23 cellular contexts compared by ENCODE assay signal in genomic region chr3:16190704-16191103, GRCh38. TPM values are rescaled to one million over a fixed set of nuclear protein-coding genes. Genes with fewer than 3 reads are reported as not detected.
A peak's percentile ranks its signal among the peaks of the same experiment; 100 is the strongest.
DNase-seq lines count a peak whose midpoint lies in the region; ATAC-seq and TF ChIP-seq lines count a peak whose summit lies in the region.
"Had no signal": no experiment of that assay in that cellular context is flagged by ENCODE, and none has a peak within 500 bp of the region (broad histone marks: within the 10 kb centered on the region; RNA-seq: fewer than 3 reads in every experiment).

No MANE protein-coding gene starts in this region.

- no peaks in the 10 kb centered on the region for H3K27me3 ChIP-seq in left ventricle myocardium inferior (ENCODE audit: low read depth)
- no peaks in the 10 kb centered on the region for H3K27me3 ChIP-seq in left lung
- H3K27me3 ChIP-seq: BLaER1 had no signal

- no peak overlapping the region for H3K27ac ChIP-seq in left ventricle myocardium inferior (replicated peaks)
- no peak overlapping the region for H3K27ac ChIP-seq in left lung
- H3K27ac ChIP-seq: 22Rv1, BLaER1, C4-2B, GM23248 had no signal

- H3K9me3 ChIP-seq in left ventricle myocardium inferior (replicated peaks) (no peaks in the 10 kb centered on the region), left lung (no peaks in the 10 kb centered on the region)
- H3K9me3 ChIP-seq: BLaER1, Caco-2 had no signal

- intact Hi-C loops in Right ventricle myocardium inferior (cut with DNase I) (no loop called here), left ventricle myocardium inferior (cut with micrococcal nuclease) (no loop called here), left ventricle myocardium superior (cut with micrococcal nuclease) (no loop called here), left cardiac atrium (cut with DNase I) (no loop called here), left lung (cut with DNase I) (no loop called here)

- no peaks in the 10 kb centered on the region for H3K36me3 Mint-ChIP-seq in nephron (ENCODE audit: low read depth)
- H3K36me3 Mint-ChIP-seq: CD4-positive, CD25-positive, alpha-beta regulatory T cell; CD8-positive, alpha-beta T cell had no signal

- H3K4me3 ChIP-seq in left ventricle myocardium inferior: no peak overlapping the region
- no peak overlapping the region for H3K4me3 ChIP-seq in left lung
- H3K4me3 ChIP-seq: BLaER1, GM12878, GM23248 had no signal

- peak overlapping the region; percentile 49 to 70 (median 64) for H3K27ac Mint-ChIP-seq in nephron
- H3K27ac Mint-ChIP-seq: B cell; CD4-positive, CD25-positive, alpha-beta regulatory T cell; CD8-positive, alpha-beta T cell; H9 had no signal

- ATAC-seq in Right ventricle myocardium inferior (peak; percentile 56), left ventricle myocardium superior (peak; percentile 32), left cardiac atrium (no peak), left lung (no peak)
- ATAC-seq: CD8-positive, alpha-beta T cell; GM12878; HCT116 had no signal

- H3K4me3 Mint-ChIP-seq in nephron: no peak overlapping the region
- H3K4me3 Mint-ChIP-seq: B cell; CD4-positive, CD25-positive, alpha-beta regulatory T cell; CD8-positive, alpha-beta T cell; H9 had no signal

- no peaks in the 10 kb centered on the region for H3K9me3 Mint-ChIP-seq in nephron
- H3K9me3 Mint-ChIP-seq: CD8-positive, alpha-beta T cell; H9 had no signal

- H3K27me3 Mint-ChIP-seq in nephron (ENCODE audit: low read depth): no peaks in the 10 kb centered on the region
- H3K27me3 Mint-ChIP-seq: B cell had no signal

- TF ChIP-seq CTCF in left ventricle myocardium inferior (IDR thresholded peaks at IDR 0.05; ENCODE audit: borderline replicate concordance) (no peak), nephron (IDR thresholded peaks at IDR 0.05; ENCODE audit: unreplicated experiment in 3 of 3) (no peak), left lung (IDR thresholded peaks at IDR 0.05) (no peak)

- peaks cover under 1% of the 10 kb centered on the region for H3K36me3 ChIP-seq in left ventricle myocardium inferior
- no peaks in the 10 kb centered on the region for H3K36me3 ChIP-seq in left lung
- H3K36me3 ChIP-seq: BLaER1 had no signal

- DNase-seq in Right ventricle myocardium inferior (ENCODE audit: missing footprints) (no peak), left ventricle myocardium inferior (no peak), left ventricle myocardium superior (no peak), left cardiac atrium (no peak), mucosa of gallbladder (ENCODE audit: low spot score) (no peak), left lung (no peak)
- DNase-seq in activated CD4-positive, alpha-beta T cell treated with anti-CD3 and anti-CD28 coated beads for 48 hours: no peak
- DNase-seq: Caco-2; CD4-positive, CD25-positive, alpha-beta regulatory T cell; CD8-positive, alpha-beta T cell; DMS153; EL; GDM1; GM23248; H9 had no signal

- peaks cover 16% of the 10 kb centered on the region for H3K4me1 Mint-ChIP-seq in nephron
- H3K4me1 Mint-ChIP-seq: B cell; CD4-positive, CD25-positive, alpha-beta regulatory T cell had no signal

- peaks cover 6% of the 10 kb centered on the region for H3K4me1 ChIP-seq in left ventricle myocardium inferior
- H3K4me1 ChIP-seq in left lung: no peaks in the 10 kb centered on the region
- H3K4me1 ChIP-seq: Caco-2 had no signal

RNA-seq across cellular contexts. Expression of gene GALNT15, which starts 16.2 kb away (rescaled TPM):
- total RNA-seq in Right ventricle myocardium inferior (5.8 TPM), left ventricle myocardium inferior (6.6 TPM), left ventricle myocardium superior (7.0 TPM), left cardiac atrium (10 to 100 TPM; 11.1 to 26.5 TPM), mucosa of gallbladder (3.9 TPM), left lung (1 to 10 TPM; 2.2 to 4.5 TPM)
- total RNA-seq: B cell; Caco-2; CD4-positive, CD25-positive, alpha-beta regulatory T cell; CD8-positive, alpha-beta T cell; H4 had no signal

Comparison
In these comparisons a context has a peak if more than half of its experiments do, and no peak if none do; other contexts are left out.
1. ATAC-seq: peak in Right ventricle myocardium inferior (single experiment) and left ventricle myocardium superior (single experiment); none in left cardiac atrium (0 of 2) and left lung (single experiment).